In genomic region chr7:1709900-1710299, GRCh38 we compare ENCODE assay signal across 1 cellular context.
TF ChIP-seq lines count a peak whose summit lies in the region.

No MANE protein-coding gene starts in this region.

TF ChIP-seq in K562, 482 proteins besides CTCF, POLR2A, EP300 and RAD21 (continued from another document):
- TF ChIP-seq GTF3C2 (IDR thresholded peaks at IDR 0.05; ENCODE audit: borderline replicate concordance, extremely low read depth, insufficient read length) (peak; percentile 28), TRIM28 (IDR thresholded peaks at IDR 0.05) (peak; percentile 91), HMG20A (CRISPR knock-in tag; conservative IDR thresholded peaks at IDR 0.05) (no peak), ZNF280A (IDR thresholded peaks at IDR 0.05; ENCODE audit: low read depth, partially characterized antibody) (peak; percentile 46), CBX3 (IDR thresholded peaks at IDR 0.05; ENCODE audit: borderline replicate concordance in 1 of 2, low read length in 2 of 2) (peak in 1 of 2 experiments; percentile 97; a peak in 2 of 3 replicates), ETS1 (conservative IDR thresholded peaks at IDR 0.05; ENCODE audit: control insufficient read depth, low read depth, low read length) (no peak), SNAPC5 (CRISPR knock-in tag; IDR thresholded peaks at IDR 0.05) (no peak), ZNF551 (CRISPR knock-in tag; IDR thresholded peaks at IDR 0.05) (no peak), SMC3 (conservative IDR thresholded peaks at IDR 0.05; ENCODE audit: insufficient read depth, low read depth, low read length) (0 out of 2 replicates have a peak, but pooled peaks have one; percentile 6), RBFOX2 (IDR thresholded peaks at IDR 0.05; ENCODE audit: low read depth, low read length) (no peak), CBX5 (IDR thresholded peaks at IDR 0.05; ENCODE audit: borderline replicate concordance, low read depth) (peak; percentile 57; the same call in 1 of the 2 replicates), E4F1 (CRISPR knock-in tag; IDR thresholded peaks at IDR 0.05; ENCODE audit: borderline replicate concordance) (no peak), TAL1 (IDR thresholded peaks at IDR 0.05) (no peak), ADNP (tag; IDR thresholded peaks at IDR 0.05) (peak; percentile 62; the same call in 1 of the 2 replicates), ZNF764 (CRISPR knock-in tag; IDR thresholded peaks at IDR 0.05; ENCODE audit: low read depth) (peak; percentile 99)
